ENCODE assay signal across 11 cellular contexts in the genomic region with DNA sequence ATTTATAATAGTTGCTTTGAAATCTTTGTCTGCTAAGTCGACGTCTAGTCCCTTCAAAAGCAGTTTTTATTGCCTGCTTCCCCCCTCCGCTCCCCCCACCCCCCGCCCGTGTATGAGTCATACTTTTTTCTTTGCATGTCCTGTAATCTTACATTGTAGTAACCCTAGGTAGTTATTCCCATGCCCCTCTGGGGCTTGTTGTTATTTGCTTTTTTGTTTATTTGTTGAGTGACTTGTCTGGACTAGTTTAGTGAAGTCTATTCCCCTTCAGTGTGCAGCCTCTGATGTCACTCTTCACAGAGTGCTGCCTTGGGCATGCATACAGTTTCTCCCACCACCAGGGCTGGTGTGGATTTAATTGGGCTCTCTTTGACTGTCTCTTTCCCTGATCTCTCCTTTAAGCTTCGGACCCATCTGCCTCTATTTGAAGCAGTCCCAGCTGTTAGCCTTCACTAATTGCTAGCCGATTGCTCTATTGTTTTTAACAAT.
DNase-seq lines count a peak whose midpoint lies in the region; ATAC-seq and TF ChIP-seq lines count a peak whose summit lies in the region.
"Had no signal": no experiment of that assay in that cellular context is flagged by ENCODE, and none has a peak within 500 bp of the region (broad histone marks: within the 10 kb centered on the region; RNA-seq: fewer than 3 reads in every experiment).

No MANE protein-coding gene starts in this region.

- peaks cover 18% of the 10 kb centered on the region for H3K4me1 Mint-ChIP-seq in neural crest cell

- no peak for TF ChIP-seq CTCF in neural crest cell (conservative IDR thresholded peaks at IDR 0.05)

- ATAC-seq in HG03095 (IDR thresholded peaks at IDR 0.05; ENCODE audit: unreplicated experiment) (no peak), HG03520 (IDR thresholded peaks at IDR 0.05; ENCODE audit: unreplicated experiment) (no peak)
- ATAC-seq: right cardiac atrium had no signal

- no peaks in the 10 kb centered on the region for H3K36me3 Mint-ChIP-seq in neural crest cell (ENCODE audit: low read depth)

- DNase-seq in HEK293T (ENCODE audit: extremely low spot score) (peak; percentile 53), NCI-H460 (ENCODE audit: extremely low read depth, low read depth) (peak; percentile 60), dermis blood vessel endothelial cell (peak; percentile 2), neural crest cell (ENCODE audit: low read depth, low spot score) (no peak)
- no peak for DNase-seq in effector CD8-positive, alpha-beta T cell (lab: John Stamatoyannopoulos, UW)
- DNase-seq: activated CD4-positive, alpha-beta T cell treated with anti-CD3 and anti-CD28 coated beads for 48 hours; COR-L47; NCI-H446; right cardiac atrium had no signal

- H3K27ac Mint-ChIP-seq in neural crest cell (ENCODE audit: unreplicated experiment): no peak overlapping the region

- no peaks in the 10 kb centered on the region for H3K27me3 Mint-ChIP-seq in neural crest cell (ENCODE audit: low read depth)

- H3K4me3 Mint-ChIP-seq in neural crest cell: peak overlapping the region; percentile 61

- H3K9me3 Mint-ChIP-seq in neural crest cell: peaks cover 5% of the 10 kb centered on the region

- POLR2A ChIA-PET in HEK293T (lab: Yijun Ruan, JAX): no interaction called here

- CTCF ChIA-PET in HEK293T (lab: Yijun Ruan, JAX): interaction anchor here (1.2 kb wide), 1 partner anchor 116 kb away, joined by 3 read pairs; no protein-coding TSS in a partner anchor

TF ChIP-seq in HEK293T, 16 proteins besides CTCF, POLR2A, EP300 and RAD21:
- TF ChIP-seq CTBP1 (IDR thresholded peaks at IDR 0.05; ENCODE audit: borderline replicate concordance): no peak
- TF ChIP-seq, protein P1, sequence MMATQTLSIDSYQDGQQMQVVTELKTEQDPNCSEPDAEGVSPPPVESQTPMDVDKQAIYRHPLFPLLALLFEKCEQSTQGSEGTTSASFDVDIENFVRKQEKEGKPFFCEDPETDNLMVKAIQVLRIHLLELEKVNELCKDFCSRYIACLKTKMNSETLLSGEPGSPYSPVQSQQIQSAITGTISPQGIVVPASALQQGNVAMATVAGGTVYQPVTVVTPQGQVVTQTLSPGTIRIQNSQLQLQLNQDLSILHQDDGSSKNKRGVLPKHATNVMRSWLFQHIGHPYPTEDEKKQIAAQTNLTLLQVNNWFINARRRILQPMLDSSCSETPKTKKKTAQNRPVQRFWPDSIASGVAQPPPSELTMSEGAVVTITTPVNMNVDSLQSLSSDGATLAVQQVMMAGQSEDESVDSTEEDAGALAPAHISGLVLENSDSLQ (IDR thresholded peaks at IDR 0.05): peak; percentile 68
- TF ChIP-seq ARNT (IDR thresholded peaks at IDR 0.05): no peak
- no peak for TF ChIP-seq FOXM1 (IDR thresholded peaks at IDR 0.05; ENCODE audit: borderline replicate concordance)
- TF ChIP-seq L3MBTL2 (conservative IDR thresholded peaks at IDR 0.05): no peak

Comparison
In these comparisons a context has a peak if more than half of its experiments do, and no peak if none do; other contexts are left out.
1. DNase-seq: peak in HEK293T (single experiment), NCI-H460 (single experiment) and dermis blood vessel endothelial cell (single experiment); none in neural crest cell (single experiment) and effector CD8-positive, alpha-beta T cell (single experiment).